8 cellular contexts compared by ENCODE assay signal in the genomic region with DNA sequence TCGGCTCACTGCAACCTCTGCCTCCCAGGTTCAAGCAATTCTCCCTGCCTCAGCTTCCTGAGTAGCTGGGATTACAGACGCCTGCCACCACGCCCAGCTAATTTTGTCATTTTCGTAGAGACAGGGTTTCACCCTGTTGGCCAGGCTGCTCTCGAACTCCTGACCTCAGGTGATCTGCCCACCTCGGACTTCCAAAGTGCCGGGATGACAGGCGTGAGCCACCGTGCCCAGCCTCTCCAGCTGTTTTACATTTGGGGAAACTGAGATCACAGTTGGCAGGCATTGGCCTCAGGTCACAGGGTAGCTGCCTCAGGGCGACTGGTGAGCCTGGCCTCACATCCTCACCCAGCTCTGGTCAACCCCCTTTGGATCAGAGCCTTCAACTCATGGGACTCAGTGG. TPM values are rescaled to one million over a fixed set of nuclear protein-coding genes. Genes with fewer than 3 reads are reported as not detected.
"Had no signal": no experiment of that assay in that cellular context is flagged by ENCODE, and none has a peak within 500 bp of the region (broad histone marks: within the 10 kb centered on the region; RNA-seq: fewer than 3 reads in every experiment).

No MANE protein-coding gene starts in this region.

RNA-seq across cellular contexts. Expression of a gene that starts 40.4 kb away (rescaled TPM):
- total RNA-seq: LHCN-M2, MCF 10A, NCI-H460, OCI-LY7, PC-9, Right ventricle myocardium superior, RPMI7951, SJSA1 had no signal

RNA-seq across cellular contexts. Expression of a gene that starts 58.7 kb away (rescaled TPM):
- total RNA-seq: LHCN-M2, MCF 10A, NCI-H460, OCI-LY7, PC-9, Right ventricle myocardium superior, RPMI7951, SJSA1 had no signal
